In the genomic region with DNA sequence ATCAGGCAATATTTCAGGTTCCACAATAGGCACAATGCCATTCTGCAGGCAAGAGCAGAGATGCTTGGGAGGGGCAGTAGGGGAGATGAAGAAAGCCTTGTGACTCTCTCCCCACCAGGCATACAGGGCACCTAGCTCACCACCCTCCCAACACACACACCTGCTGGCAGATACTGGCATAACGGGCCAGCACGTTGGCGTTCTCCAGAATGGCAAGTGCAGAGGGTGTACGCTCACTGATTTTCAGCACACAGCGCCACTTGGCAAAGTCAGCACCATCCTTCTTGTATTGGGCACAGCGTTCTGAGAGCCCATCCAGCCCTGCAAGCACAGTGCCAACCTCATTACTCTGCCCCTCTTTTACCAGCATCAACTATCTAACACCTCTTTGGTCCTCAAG, we compare ENCODE assay signal across 2 cellular contexts.
TF ChIP-seq lines count a peak whose summit lies in the region.

No MANE protein-coding gene starts in this region.

TF ChIP-seq in SK-N-SH, 30 proteins besides CTCF, POLR2A, EP300 and RAD21:
- TF ChIP-seq TAF1 (IDR thresholded peaks at IDR 0.05; ENCODE audit: borderline replicate concordance, low read depth, low read length): no peak
- TF ChIP-seq RFX5 (IDR thresholded peaks at IDR 0.05; ENCODE audit: low read length): no peak
- TF ChIP-seq MEF2A (IDR thresholded peaks at IDR 0.05; ENCODE audit: borderline replicate concordance, low read depth): no peak
- TF ChIP-seq RCOR1 (IDR thresholded peaks at IDR 0.05; ENCODE audit: low read length): no peak
- no peak for TF ChIP-seq FOXJ3 (CRISPR knock-in tag; IDR thresholded peaks at IDR 0.05)
- TF ChIP-seq GATA2 (CRISPR knock-in tag; IDR thresholded peaks at IDR 0.05): no peak
- TF ChIP-seq GABPA (IDR thresholded peaks at IDR 0.05; ENCODE audit: low read depth): no peak
- TF ChIP-seq, protein P1, sequence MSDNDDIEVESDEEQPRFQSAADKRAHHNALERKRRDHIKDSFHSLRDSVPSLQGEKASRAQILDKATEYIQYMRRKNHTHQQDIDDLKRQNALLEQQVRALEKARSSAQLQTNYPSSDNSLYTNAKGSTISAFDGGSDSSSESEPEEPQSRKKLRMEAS (IDR thresholded peaks at IDR 0.05; ENCODE audit: low read depth): no peak
TF ChIP-seq in SK-N-SH: peak in this region for 0.

TF ChIP-seq in SK-N-SH treated with all-trans-retinoic acid at 6 μM for 48 hours, 23 proteins besides CTCF, POLR2A, EP300 and RAD21:
- no peak for TF ChIP-seq TCF4 (CRISPR knock-in tag; IDR thresholded peaks at IDR 0.05; ENCODE audit: borderline replicate concordance)
- TF ChIP-seq, protein P2, sequence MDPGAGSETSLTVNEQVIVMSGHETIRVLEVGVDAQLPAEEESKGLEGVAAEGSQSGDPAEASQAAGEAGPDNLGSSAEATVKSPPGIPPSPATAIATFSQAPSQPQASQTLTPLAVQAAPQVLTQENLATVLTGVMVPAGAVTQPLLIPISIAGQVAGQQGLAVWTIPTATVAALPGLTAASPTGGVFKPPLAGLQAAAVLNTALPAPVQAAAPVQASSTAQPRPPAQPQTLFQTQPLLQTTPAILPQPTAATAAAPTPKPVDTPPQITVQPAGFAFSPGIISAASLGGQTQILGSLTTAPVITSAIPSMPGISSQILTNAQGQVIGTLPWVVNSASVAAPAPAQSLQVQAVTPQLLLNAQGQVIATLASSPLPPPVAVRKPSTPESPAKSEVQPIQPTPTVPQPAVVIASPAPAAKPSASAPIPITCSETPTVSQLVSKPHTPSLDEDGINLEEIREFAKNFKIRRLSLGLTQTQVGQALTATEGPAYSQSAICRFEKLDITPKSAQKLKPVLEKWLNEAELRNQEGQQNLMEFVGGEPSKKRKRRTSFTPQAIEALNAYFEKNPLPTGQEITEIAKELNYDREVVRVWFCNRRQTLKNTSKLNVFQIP (CRISPR knock-in tag; IDR thresholded peaks at IDR 0.05; ENCODE audit: borderline replicate concordance, low read depth): no peak
- no peak for TF ChIP-seq BACH2 (CRISPR knock-in tag; IDR thresholded peaks at IDR 0.05; ENCODE audit: borderline replicate concordance)
- TF ChIP-seq, protein P3, sequence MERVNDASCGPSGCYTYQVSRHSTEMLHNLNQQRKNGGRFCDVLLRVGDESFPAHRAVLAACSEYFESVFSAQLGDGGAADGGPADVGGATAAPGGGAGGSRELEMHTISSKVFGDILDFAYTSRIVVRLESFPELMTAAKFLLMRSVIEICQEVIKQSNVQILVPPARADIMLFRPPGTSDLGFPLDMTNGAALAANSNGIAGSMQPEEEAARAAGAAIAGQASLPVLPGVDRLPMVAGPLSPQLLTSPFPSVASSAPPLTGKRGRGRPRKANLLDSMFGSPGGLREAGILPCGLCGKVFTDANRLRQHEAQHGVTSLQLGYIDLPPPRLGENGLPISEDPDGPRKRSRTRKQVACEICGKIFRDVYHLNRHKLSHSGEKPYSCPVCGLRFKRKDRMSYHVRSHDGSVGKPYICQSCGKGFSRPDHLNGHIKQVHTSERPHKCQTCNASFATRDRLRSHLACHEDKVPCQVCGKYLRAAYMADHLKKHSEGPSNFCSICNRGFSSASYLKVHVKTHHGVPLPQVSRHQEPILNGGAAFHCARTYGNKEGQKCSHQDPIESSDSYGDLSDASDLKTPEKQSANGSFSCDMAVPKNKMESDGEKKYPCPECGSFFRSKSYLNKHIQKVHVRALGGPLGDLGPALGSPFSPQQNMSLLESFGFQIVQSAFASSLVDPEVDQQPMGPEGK (CRISPR knock-in tag; IDR thresholded peaks at IDR 0.05; ENCODE audit: borderline replicate concordance): no peak
